ENCODE assay signal across 13 cellular contexts in the genomic region with DNA sequence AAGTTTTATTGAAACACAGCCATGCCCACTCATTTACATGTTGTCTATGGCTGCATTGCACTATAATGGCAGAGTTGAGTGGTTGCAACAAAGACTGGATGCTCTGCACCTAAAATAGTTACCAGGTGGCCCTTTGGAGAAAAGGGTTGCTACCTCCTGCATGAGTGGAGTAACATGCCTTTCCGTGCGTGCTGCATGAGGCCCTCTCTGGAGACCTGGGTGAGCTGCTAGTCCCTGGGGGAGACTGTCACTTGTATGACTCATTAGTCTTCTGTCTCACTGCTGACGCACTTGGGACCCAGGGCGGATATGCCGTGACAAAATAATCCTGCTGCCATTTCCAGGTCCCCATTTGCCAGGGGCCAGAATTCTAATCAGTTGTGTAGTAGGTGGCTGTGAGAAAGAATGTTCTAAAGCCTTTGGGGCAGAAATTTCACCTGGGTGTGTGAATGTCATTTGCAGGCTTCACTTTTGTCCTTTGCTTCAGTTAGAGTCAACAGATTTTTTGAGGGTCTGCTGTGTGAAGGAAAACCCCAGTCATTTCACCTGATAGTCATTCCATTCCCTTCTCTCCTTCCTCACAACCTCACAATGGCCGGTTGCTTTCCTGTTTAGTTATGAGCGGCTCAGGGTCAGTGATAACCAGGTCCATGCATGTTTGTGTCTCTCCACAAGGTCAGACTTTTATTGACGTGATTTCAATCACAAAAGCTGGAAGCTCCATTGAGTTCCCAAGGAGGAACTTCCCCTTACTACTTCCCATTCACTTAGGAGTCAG.
A peak's percentile ranks its signal among the peaks of the same experiment; 100 is the strongest.
DNase-seq lines count a peak whose midpoint lies in the region; ATAC-seq and TF ChIP-seq lines count a peak whose summit lies in the region.
"Had no signal": no experiment of that assay in that cellular context is flagged by ENCODE, and none has a peak within 500 bp of the region (broad histone marks: within the 10 kb centered on the region; RNA-seq: fewer than 3 reads in every experiment).

No MANE protein-coding gene starts in this region.

- peak overlapping the region in 1 of 2 experiments; percentile 21 for H2BK12ac ChIP-seq in mesenchymal stem cell (ENCODE audit: low read length in 2 of 2)

- no peaks in the 10 kb centered on the region for H3K36me3 ChIP-seq in GM23338 (ENCODE audit: insufficient read depth)
- H3K36me3 ChIP-seq in mesenchymal stem cell (ENCODE audit: control insufficient read depth in 1 of 2, insufficient read depth in 2 of 2, low read depth in 1 of 2, low read length in 2 of 2) = no peaks in the 10 kb centered on the region
- no peaks in the 10 kb centered on the region for H3K36me3 ChIP-seq in vagina
- H3K36me3 ChIP-seq: thyroid gland had no signal

- H2BK15ac ChIP-seq in mesenchymal stem cell (ENCODE audit: low read depth, poor library complexity, severe bottlenecking) = no peak overlapping the region

- H3K27me3 ChIP-seq in GM23338 (ENCODE audit: insufficient read depth) (no peaks in the 10 kb centered on the region), mesenchymal stem cell (ENCODE audit: control insufficient read depth in 1 of 2, insufficient read depth in 1 of 2, low read length in 2 of 2) (no peaks in the 10 kb centered on the region), vagina (no peaks in the 10 kb centered on the region)
- H3K27me3 ChIP-seq: thyroid gland had no signal

- H3K4me2 ChIP-seq in GM23338 = no peak overlapping the region
- no peak overlapping the region for H3K4me2 ChIP-seq in mesenchymal stem cell (ENCODE audit: low read length, poor library complexity, severe bottlenecking)

- TF ChIP-seq POLR2A in vagina (IDR thresholded peaks at IDR 0.05) = no peak

- peaks cover 9% of the 10 kb centered on the region for H3K27me3 Mint-ChIP-seq in GM23338 (ENCODE audit: insufficient read depth, low read depth, poor library complexity)

- no peak overlapping the region for H2BK5ac ChIP-seq in mesenchymal stem cell (ENCODE audit: low read depth, low read length, poor library complexity, severe bottlenecking)

- peak overlapping the region; percentile 58 for H4K91ac ChIP-seq in mesenchymal stem cell (ENCODE audit: low read length)

- TF ChIP-seq CTCF in GM12865 (IDR thresholded peaks at IDR 0.05; ENCODE audit: insufficient read depth, low read depth, low read length, missing control alignments) (no peak), GM23338 (conservative IDR thresholded peaks at IDR 0.05; ENCODE audit: low read depth in 2 of 2) (no peak), vagina (IDR thresholded peaks at IDR 0.05) (no peak)

- no peak overlapping the region for H3K4me3 Mint-ChIP-seq in GM23338

- peak; percentile 69 for DNase-seq in GM12865 (ENCODE audit: low read depth)
- no peak for DNase-seq in GM23338 (ENCODE audit: low spot score)
- peak; percentile 35 for DNase-seq in T1000 (lab: John Stamatoyannopoulos, UW)
- peak; percentile 81 for DNase-seq in mesenchymal stem cell
- DNase-seq in vagina (ENCODE audit: extremely low spot score in 2 of 2) = no peak
- no peak for DNase-seq in ACHN
- DNase-seq in central memory CD4-positive, alpha-beta T cell = no peak
- DNase-seq: activated CD8-positive, alpha-beta memory T cell treated with anti-CD3 and anti-CD28 coated beads, Interleukin-2, amount 50 U/mL, for 48 hours; DMS79 treated with DMSO at 0.1 percent for 48 hours; left cardiac atrium; NCI-H748 treated with DMSO at 0.1 percent for 48 hours; thyroid gland had no signal

- no peak overlapping the region for H3K14ac ChIP-seq in mesenchymal stem cell (ENCODE audit: low read length in 2 of 2)

- H2BK120ac ChIP-seq in mesenchymal stem cell (ENCODE audit: low read depth, low read length) = no peak overlapping the region

- no peaks in the 10 kb centered on the region for H3K4me1 ChIP-seq in GM23338 (ENCODE audit: insufficient read depth)
- H3K4me1 ChIP-seq in mesenchymal stem cell (ENCODE audit: control insufficient read depth, insufficient read depth, low read depth, low read length) = peaks cover 6% of the 10 kb centered on the region
- H3K4me1 ChIP-seq in vagina = peaks cover 14% of the 10 kb centered on the region

- no peak overlapping the region for H3K23ac ChIP-seq in mesenchymal stem cell (ENCODE audit: low read length in 2 of 2)

- H2AK5ac ChIP-seq in mesenchymal stem cell (ENCODE audit: low read length, severe bottlenecking) = no peak overlapping the region

- in situ Hi-C loops in ACHN (cut with HindIII; ENCODE audit: low pct_ligation_motif_present, low pct_unique_long_range_greater_than_20kb, low sequenced_read_pairs) = no loop called here

- H3K9me3 Mint-ChIP-seq in GM23338 = no peaks in the 10 kb centered on the region; the same call in 2 of the 3 replicates

- H3K27ac ChIP-seq in GM23338 (ENCODE audit: low read depth) = no peak overlapping the region
- H3K27ac ChIP-seq in mesenchymal stem cell (ENCODE audit: low read length, poor library complexity, severe bottlenecking) = no peak overlapping the region
- H3K27ac ChIP-seq in vagina = no peak overlapping the region
- H3K27ac ChIP-seq: thyroid gland had no signal

- no peak overlapping the region for H3K4ac ChIP-seq in mesenchymal stem cell (ENCODE audit: low read depth in 1 of 2, low read length in 2 of 2)

- no peak overlapping the region for H3K9ac ChIP-seq in mesenchymal stem cell (ENCODE audit: low read length)

- no peaks in the 10 kb centered on the region for H3K36me3 Mint-ChIP-seq in GM23338 (ENCODE audit: low read depth)

- ATAC-seq in GM23338 = no peak
- no peak for ATAC-seq in HG03196 (IDR thresholded peaks at IDR 0.05; ENCODE audit: unreplicated experiment)

- H3K9me2 ChIP-seq in GM23338 (ENCODE audit: insufficient read depth) = peaks cover 6% of the 10 kb centered on the region; the same call in 1 of the 2 replicates

- H3K9me3 ChIP-seq in mesenchymal stem cell (ENCODE audit: control insufficient read depth, low read length) = no peaks in the 10 kb centered on the region
- no peaks in the 10 kb centered on the region for H3K9me3 ChIP-seq in vagina
- H3K9me3 ChIP-seq: thyroid gland had no signal

- no peak overlapping the region for H4K8ac ChIP-seq in mesenchymal stem cell (ENCODE audit: low read length)

- H3K4me3 ChIP-seq in GM12865 (ENCODE audit: low read depth, low read length) (no peak overlapping the region), GM23338 (no peak overlapping the region), mesenchymal stem cell (ENCODE audit: insufficient read depth in 1 of 2, low read depth in 1 of 2, low read length in 2 of 2) (no peak overlapping the region), vagina (no peak overlapping the region)
- H3K4me3 ChIP-seq: thyroid gland had no signal

- H3K18ac ChIP-seq in mesenchymal stem cell (ENCODE audit: low read depth in 1 of 2, low read length in 2 of 2) = peak overlapping the region in 1 of 2 experiments; percentile 69

- H4K20me1 ChIP-seq in GM23338 (replicated peaks; ENCODE audit: insufficient read depth) = no peaks in the 10 kb centered on the region

- 76% methylated on average over 8 of the region's 8 CpGs for WGBS in mesenchymal stem cell

- no peak overlapping the region for H3K27ac Mint-ChIP-seq in GM23338

- no peaks in the 10 kb centered on the region for H3K79me2 ChIP-seq in GM23338 (replicated peaks; ENCODE audit: insufficient read depth)

- peak overlapping the region; percentile 32 for H2AFZ ChIP-seq in GM23338
- H2AFZ ChIP-seq in mesenchymal stem cell (ENCODE audit: low read depth, low read length) = no peak overlapping the region

- H3K79me1 ChIP-seq in mesenchymal stem cell (replicated peaks; ENCODE audit: low read length, poor library complexity, severe bottlenecking) = no peaks in the 10 kb centered on the region

- intact Hi-C loops in vagina (cut with DNase I) = no loop called here

- H3F3A ChIP-seq in GM23338 (replicated peaks; ENCODE audit: low read depth) = no peaks in the 10 kb centered on the region

- peaks cover 21% of the 10 kb centered on the region for H3K4me1 Mint-ChIP-seq in GM23338

TF ChIP-seq in GM23338, 12 proteins besides CTCF, POLR2A, EP300 and RAD21 (continues in another document):
- TF ChIP-seq CREB1 (CRISPR knock-in tag; IDR thresholded peaks at IDR 0.05; ENCODE audit: low read depth) (no peak), ZNF331 (CRISPR knock-in tag; IDR thresholded peaks at IDR 0.05; ENCODE audit: low read depth) (no peak), ZNF114 (CRISPR knock-in tag; IDR thresholded peaks at IDR 0.05) (no peak), NANOG (IDR thresholded peaks at IDR 0.05; ENCODE audit: borderline replicate concordance) (no peak), ETS1 (IDR thresholded peaks at IDR 0.05) (no peak)
- TF ChIP-seq, protein P1, sequence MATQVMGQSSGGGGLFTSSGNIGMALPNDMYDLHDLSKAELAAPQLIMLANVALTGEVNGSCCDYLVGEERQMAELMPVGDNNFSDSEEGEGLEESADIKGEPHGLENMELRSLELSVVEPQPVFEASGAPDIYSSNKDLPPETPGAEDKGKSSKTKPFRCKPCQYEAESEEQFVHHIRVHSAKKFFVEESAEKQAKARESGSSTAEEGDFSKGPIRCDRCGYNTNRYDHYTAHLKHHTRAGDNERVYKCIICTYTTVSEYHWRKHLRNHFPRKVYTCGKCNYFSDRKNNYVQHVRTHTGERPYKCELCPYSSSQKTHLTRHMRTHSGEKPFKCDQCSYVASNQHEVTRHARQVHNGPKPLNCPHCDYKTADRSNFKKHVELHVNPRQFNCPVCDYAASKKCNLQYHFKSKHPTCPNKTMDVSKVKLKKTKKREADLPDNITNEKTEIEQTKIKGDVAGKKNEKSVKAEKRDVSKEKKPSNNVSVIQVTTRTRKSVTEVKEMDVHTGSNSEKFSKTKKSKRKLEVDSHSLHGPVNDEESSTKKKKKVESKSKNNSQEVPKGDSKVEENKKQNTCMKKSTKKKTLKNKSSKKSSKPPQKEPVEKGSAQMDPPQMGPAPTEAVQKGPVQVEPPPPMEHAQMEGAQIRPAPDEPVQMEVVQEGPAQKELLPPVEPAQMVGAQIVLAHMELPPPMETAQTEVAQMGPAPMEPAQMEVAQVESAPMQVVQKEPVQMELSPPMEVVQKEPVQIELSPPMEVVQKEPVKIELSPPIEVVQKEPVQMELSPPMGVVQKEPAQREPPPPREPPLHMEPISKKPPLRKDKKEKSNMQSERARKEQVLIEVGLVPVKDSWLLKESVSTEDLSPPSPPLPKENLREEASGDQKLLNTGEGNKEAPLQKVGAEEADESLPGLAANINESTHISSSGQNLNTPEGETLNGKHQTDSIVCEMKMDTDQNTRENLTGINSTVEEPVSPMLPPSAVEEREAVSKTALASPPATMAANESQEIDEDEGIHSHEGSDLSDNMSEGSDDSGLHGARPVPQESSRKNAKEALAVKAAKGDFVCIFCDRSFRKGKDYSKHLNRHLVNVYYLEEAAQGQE (IDR thresholded peaks at IDR 0.05; ENCODE audit: unreplicated experiment) = no peak

Comparison
In these comparisons a context has a peak if more than half of its experiments do, and no peak if none do; other contexts are left out.
1. DNase-seq: peak in GM12865 (single experiment), T1000 (single experiment) and mesenchymal stem cell (single experiment); none in GM23338 (single experiment), vagina (0 of 2), ACHN (single experiment) and central memory CD4-positive, alpha-beta T cell (single experiment).